Comparison of ENCODE assay signal across 10 cellular contexts in genomic region chr1:202501281-202501680, GRCh38.
DNase-seq lines count a peak whose midpoint lies in the region; ATAC-seq and TF ChIP-seq lines count a peak whose summit lies in the region.
"Had no signal": no experiment of that assay in that cellular context is flagged by ENCODE, and none has a peak within 500 bp of the region (broad histone marks: within the 10 kb centered on the region; RNA-seq: fewer than 3 reads in every experiment).

No MANE protein-coding gene starts in this region.

- H3K9me3 ChIP-seq in body of pancreas (no peaks in the 10 kb centered on the region), lower lobe of right lung (no peaks in the 10 kb centered on the region)
- H3K9me3 ChIP-seq: neutrophil had no signal

- H3K27ac ChIP-seq in body of pancreas: no peak overlapping the region
- H3K27ac ChIP-seq in lower lobe of right lung: no peak overlapping the region
- H3K27ac ChIP-seq: neutrophil had no signal

- peaks cover 14% of the 10 kb centered on the region for H3K4me1 ChIP-seq in body of pancreas
- no peaks in the 10 kb centered on the region for H3K4me1 ChIP-seq in lower lobe of right lung

- H3K27me3 ChIP-seq in body of pancreas (no peaks in the 10 kb centered on the region), lower lobe of right lung (ENCODE audit: low read depth) (no peaks in the 10 kb centered on the region)
- H3K27me3 ChIP-seq: neutrophil had no signal

- intact Hi-C loops in body of pancreas (cut with DNase I) (loop anchor here (10.0 kb wide), 1 partner anchor 94 kb away; no protein-coding TSS in a partner anchor), lower lobe of right lung (cut with DNase I) (no loop called here)

- no peak for TF ChIP-seq POLR2A in body of pancreas (IDR thresholded peaks at IDR 0.05)

- peak; percentile 3 for DNase-seq in GDM1 (lab: John Stamatoyannopoulos, UW)
- peak; percentile 46 for DNase-seq in M059J (ENCODE audit: low read depth)
- DNase-seq in body of pancreas: peak in 1 of 4 donors; percentile 10
- DNase-seq in lower lobe of right lung: no peak
- no peak for DNase-seq in GOT3 (lab: John Stamatoyannopoulos, UW)
- no peak for DNase-seq in stimulated activated CD4-positive, alpha-beta T cell treated with anti-CD3 and anti-CD28 coated beads, Interleukin-4, amount 100 ng/mL, for 1 hour
- no peak for DNase-seq in NK-92 treated with Interleukin-12 subunit alpha and Interleukin-12 subunit beta, amount 100 ng/mL, for 24 hours (lab: John Stamatoyannopoulos, UW)
- DNase-seq: activated B cell treated with CpG ODN at 0.5 μM for 24 hours had no signal

- ATAC-seq in body of pancreas (peak; percentile 64), lower lobe of right lung (peak in 1 of 2 donors; percentile 57), GM19395 (IDR thresholded peaks at IDR 0.05; ENCODE audit: unreplicated experiment) (no peak)

- TF ChIP-seq CTCF in body of pancreas (IDR thresholded peaks at IDR 0.05) (peak in 6 of 7 experiments; percentile 18 to 62 (median 58)), lower lobe of right lung (IDR thresholded peaks at IDR 0.05) (peak; percentile 52)

- H3K4me3 ChIP-seq in body of pancreas: no peak overlapping the region
- no peak overlapping the region for H3K4me3 ChIP-seq in lower lobe of right lung

- 50 to 54% methylated on average over 2 of the region's 2 CpGs for WGBS in body of pancreas, 2 donors

- H3K36me3 ChIP-seq in body of pancreas (replicated peaks in 1 of 2; ENCODE audit: insufficient read depth in 1 of 2, low read depth in 2 of 2) (no peaks in the 10 kb centered on the region), lower lobe of right lung (peaks cover 16% of the 10 kb centered on the region)

Comparison
In these comparisons a context has a peak if more than half of its experiments do, and no peak if none do; other contexts are left out.
1. DNase-seq: peak in GDM1 (single experiment) and M059J (single experiment); none in lower lobe of right lung (single experiment), GOT3 (single experiment), stimulated activated CD4-positive, alpha-beta T cell treated with anti-CD3 and anti-CD28 coated beads, Interleukin-4, amount 100 ng/mL, for 1 hour (single experiment) and NK-92 treated with Interleukin-12 subunit alpha and Interleukin-12 subunit beta, amount 100 ng/mL, for 24 hours (single experiment).